Comparison of ENCODE assay signal across 1 cellular context in genomic region chr12:52950553-52950952, GRCh38.
TF ChIP-seq lines count a peak whose summit lies in the region.

No MANE protein-coding gene starts in this region.

TF ChIP-seq in GM23338, 12 proteins besides CTCF, POLR2A, EP300 and RAD21 (continued from another document):
- TF ChIP-seq ZNF462 (CRISPR knock-in tag; IDR thresholded peaks at IDR 0.05), result no peak
- TF ChIP-seq STAT1 (IDR thresholded peaks at IDR 0.05; ENCODE audit: unreplicated experiment), result no peak
- TF ChIP-seq EZH2phosphoT487 (IDR thresholded peaks at IDR 0.05; ENCODE audit: unreplicated experiment), result no peak
- no peak for TF ChIP-seq REST (IDR thresholded peaks at IDR 0.05; ENCODE audit: unreplicated experiment)
- no peak for TF ChIP-seq POLR2AphosphoS5 (IDR thresholded peaks at IDR 0.05; ENCODE audit: low read depth)
- no peak for TF ChIP-seq EZH2 (IDR thresholded peaks at IDR 0.05; ENCODE audit: low read depth, unreplicated experiment)
- TF ChIP-seq ZNF331 (CRISPR knock-in tag; IDR thresholded peaks at IDR 0.05; ENCODE audit: low read depth), result no peak
- no peak for TF ChIP-seq ETS1 (IDR thresholded peaks at IDR 0.05)
- no peak for TF ChIP-seq NANOG (IDR thresholded peaks at IDR 0.05; ENCODE audit: borderline replicate concordance)
TF ChIP-seq in GM23338: peak in this region for 0.
